ENCODE assay signal across 8 cellular contexts in genomic region chr20:41177636-41178035, GRCh38. TPM values are rescaled to one million over a fixed set of nuclear protein-coding genes. Genes with fewer than 3 reads are reported as not detected.
A peak's percentile ranks its signal among the peaks of the same experiment; 100 is the strongest.
DNase-seq lines count a peak whose midpoint lies in the region; ATAC-seq and TF ChIP-seq lines count a peak whose summit lies in the region.

No MANE protein-coding gene starts in this region.

- H3K4me3 ChIP-seq in HFF-Myc (replicated peaks; ENCODE audit: low read depth, low read length) (no peak overlapping the region), right cardiac atrium (ENCODE audit: low read length) (no peak overlapping the region)

- peaks cover 27% of the 10 kb centered on the region for H3K4me1 ChIP-seq in right cardiac atrium (ENCODE audit: control insufficient read depth, insufficient read depth, low read length)

- peak overlapping the region; percentile 85 for H3K27ac ChIP-seq in angular gyrus (ENCODE audit: low read depth, low read length)
- peak overlapping the region; percentile 76 for H3K27ac ChIP-seq in right cardiac atrium (ENCODE audit: low read length)

- TF ChIP-seq CTCF in HFF-Myc (IDR thresholded peaks at IDR 0.05; ENCODE audit: low read depth, low read length, missing control alignments), result no peak

- no peaks in the 10 kb centered on the region for H3K27me3 ChIP-seq in right cardiac atrium (ENCODE audit: control insufficient read depth, insufficient read depth)

- DNase-seq in HFF-Myc (ENCODE audit: extremely low read depth, low read depth), result peak; percentile 74
- peak in 2 of 3 donors; percentile 57 to 77 for DNase-seq in right cardiac atrium
- DNase-seq in stromal cell of bone marrow (ENCODE audit: low read depth), result peak; percentile 88
- DNase-seq in NCI-H2196 treated with DMSO at 0.1 percent for 48 hours (lab: John Stamatoyannopoulos, UW; ENCODE audit: unreplicated experiment), result no peak

- intact Hi-C loops in right cardiac atrium (cut with DNase I), result loop anchor here in 2 of 4 donors (5.0 to 10.0 kb wide), 2 partner anchors 55 to 237 kb away; no protein-coding TSS in a partner anchor

- no peaks in the 10 kb centered on the region for H3K9me3 ChIP-seq in right cardiac atrium (ENCODE audit: control insufficient read depth, low read length)

- WGBS in right cardiac atrium, result 58% methylated on average over 2 of the region's 2 CpGs

- ATAC-seq in right cardiac atrium, result peak; percentile 32 to 38
- no peak for ATAC-seq in GM21447 (IDR thresholded peaks at IDR 0.05; ENCODE audit: unreplicated experiment)
- ATAC-seq in GM18858 (IDR thresholded peaks at IDR 0.05; ENCODE audit: unreplicated experiment), result no peak
- ATAC-seq in GM19463 (IDR thresholded peaks at IDR 0.05; ENCODE audit: unreplicated experiment), result no peak

RNA-seq across cellular contexts. Expression of gene PLCG1, which starts 40.3 kb away (rescaled TPM):
- 10 to 100 TPM; 50.1 to 62.2 (median 58.3) TPM for total RNA-seq in right cardiac atrium
- 45.6 TPM for polyA plus RNA-seq in right cardiac atrium

Comparison
In these comparisons a context has a peak if more than half of its experiments do, and no peak if none do; other contexts are left out.
1. ATAC-seq: peak in right cardiac atrium (2 of 2); none in GM21447 (single experiment), GM18858 (single experiment) and GM19463 (single experiment).